1 cellular context compared by ENCODE assay signal in the genomic region with DNA sequence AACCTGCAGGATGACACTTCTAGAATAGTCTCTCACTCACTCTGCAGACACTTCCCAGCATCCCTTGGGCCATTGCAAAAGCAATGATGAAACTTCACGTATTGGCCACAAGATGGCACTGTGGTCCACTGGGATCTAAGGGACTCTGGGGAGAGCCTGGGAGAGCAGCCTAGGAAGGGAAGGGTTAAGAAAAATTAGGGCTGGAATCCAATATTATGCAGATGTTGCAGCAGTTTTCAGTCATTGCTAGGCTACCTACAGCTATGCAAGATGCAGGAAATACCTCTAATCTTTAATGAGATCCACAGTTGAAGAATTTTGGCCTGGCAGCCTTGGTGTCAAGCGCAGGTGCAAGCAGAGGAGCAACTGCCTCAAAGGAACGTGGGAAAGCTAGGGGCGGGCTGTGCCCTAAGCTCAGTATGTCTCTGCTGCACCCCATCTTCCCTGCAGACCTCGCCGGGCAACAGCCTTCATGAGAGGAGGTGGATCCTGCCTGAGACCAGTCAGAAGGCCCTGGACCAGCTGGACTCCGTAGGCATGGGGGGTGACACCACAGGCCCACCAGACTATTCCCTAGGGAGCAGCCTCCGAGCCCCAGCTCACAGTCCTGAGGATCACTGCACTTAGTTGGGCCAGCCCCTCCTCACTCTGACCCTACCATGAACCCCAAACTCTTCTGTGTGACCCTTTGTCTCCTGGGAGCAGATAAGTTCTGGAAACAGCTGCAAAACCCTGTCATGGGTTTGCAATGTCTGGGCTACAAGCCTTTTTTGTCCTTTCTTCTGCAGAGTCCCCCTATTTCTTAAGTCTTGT.
TF ChIP-seq lines count a peak whose summit lies in the region.

No MANE protein-coding gene starts in this region.

TF ChIP-seq in GM23338, 12 proteins besides CTCF, POLR2A, EP300 and RAD21 (continued from another document):
- TF ChIP-seq, protein P1, sequence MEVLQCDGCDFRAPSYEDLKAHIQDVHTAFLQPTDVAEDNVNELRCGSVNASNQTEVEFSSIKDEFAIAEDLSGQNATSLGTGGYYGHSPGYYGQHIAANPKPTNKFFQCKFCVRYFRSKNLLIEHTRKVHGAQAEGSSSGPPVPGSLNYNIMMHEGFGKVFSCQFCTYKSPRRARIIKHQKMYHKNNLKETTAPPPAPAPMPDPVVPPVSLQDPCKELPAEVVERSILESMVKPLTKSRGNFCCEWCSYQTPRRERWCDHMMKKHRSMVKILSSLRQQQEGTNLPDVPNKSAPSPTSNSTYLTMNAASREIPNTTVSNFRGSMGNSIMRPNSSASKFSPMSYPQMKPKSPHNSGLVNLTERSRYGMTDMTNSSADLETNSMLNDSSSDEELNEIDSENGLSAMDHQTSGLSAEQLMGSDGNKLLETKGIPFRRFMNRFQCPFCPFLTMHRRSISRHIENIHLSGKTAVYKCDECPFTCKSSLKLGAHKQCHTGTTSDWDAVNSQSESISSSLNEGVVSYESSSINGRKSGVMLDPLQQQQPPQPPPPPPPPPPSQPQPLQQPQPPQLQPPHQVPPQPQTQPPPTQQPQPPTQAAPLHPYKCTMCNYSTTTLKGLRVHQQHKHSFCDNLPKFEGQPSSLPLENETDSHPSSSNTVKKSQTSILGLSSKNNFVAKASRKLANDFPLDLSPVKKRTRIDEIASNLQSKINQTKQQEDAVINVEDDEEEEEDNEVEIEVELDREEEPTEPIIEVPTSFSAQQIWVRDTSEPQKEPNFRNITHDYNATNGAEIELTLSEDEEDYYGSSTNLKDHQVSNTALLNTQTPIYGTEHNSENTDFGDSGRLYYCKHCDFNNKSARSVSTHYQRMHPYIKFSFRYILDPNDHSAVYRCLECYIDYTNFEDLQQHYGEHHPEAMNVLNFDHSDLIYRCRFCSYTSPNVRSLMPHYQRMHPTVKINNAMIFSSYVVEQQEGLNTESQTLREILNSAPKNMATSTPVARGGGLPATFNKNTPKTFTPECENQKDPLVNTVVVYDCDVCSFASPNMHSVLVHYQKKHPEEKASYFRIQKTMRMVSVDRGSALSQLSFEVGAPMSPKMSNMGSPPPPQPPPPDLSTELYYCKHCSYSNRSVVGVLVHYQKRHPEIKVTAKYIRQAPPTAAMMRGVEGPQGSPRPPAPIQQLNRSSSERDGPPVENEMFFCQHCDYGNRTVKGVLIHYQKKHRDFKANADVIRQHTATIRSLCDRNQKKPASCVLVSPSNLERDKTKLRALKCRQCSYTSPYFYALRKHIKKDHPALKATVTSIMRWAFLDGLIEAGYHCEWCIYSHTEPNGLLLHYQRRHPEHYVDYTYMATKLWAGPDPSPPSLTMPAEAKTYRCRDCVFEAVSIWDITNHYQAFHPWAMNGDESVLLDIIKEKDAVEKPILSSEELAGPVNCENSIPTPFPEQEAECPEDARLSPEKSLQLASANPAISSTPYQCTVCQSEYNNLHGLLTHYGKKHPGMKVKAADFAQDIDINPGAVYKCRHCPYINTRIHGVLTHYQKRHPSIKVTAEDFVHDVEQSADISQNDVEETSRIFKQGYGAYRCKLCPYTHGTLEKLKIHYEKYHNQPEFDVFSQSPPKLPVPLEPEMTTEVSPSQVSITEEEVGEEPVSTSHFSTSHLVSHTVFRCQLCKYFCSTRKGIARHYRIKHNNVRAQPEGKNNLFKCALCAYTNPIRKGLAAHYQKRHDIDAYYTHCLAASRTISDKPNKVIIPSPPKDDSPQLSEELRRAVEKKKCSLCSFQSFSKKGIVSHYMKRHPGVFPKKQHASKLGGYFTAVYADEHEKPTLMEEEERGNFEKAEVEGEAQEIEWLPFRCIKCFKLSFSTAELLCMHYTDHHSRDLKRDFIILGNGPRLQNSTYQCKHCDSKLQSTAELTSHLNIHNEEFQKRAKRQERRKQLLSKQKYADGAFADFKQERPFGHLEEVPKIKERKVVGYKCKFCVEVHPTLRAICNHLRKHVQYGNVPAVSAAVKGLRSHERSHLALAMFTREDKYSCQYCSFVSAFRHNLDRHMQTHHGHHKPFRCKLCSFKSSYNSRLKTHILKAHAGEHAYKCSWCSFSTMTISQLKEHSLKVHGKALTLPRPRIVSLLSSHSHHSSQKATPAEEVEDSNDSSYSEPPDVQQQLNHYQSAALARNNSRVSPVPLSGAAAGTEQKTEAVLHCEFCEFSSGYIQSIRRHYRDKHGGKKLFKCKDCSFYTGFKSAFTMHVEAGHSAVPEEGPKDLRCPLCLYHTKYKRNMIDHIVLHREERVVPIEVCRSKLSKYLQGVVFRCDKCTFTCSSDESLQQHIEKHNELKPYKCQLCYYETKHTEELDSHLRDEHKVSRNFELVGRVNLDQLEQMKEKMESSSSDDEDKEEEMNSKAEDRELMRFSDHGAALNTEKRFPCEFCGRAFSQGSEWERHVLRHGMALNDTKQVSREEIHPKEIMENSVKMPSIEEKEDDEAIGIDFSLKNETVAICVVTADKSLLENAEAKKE (CRISPR knock-in tag; IDR thresholded peaks at IDR 0.05): no peak
